ENCODE assay signal across 14 cellular contexts in the genomic region with DNA sequence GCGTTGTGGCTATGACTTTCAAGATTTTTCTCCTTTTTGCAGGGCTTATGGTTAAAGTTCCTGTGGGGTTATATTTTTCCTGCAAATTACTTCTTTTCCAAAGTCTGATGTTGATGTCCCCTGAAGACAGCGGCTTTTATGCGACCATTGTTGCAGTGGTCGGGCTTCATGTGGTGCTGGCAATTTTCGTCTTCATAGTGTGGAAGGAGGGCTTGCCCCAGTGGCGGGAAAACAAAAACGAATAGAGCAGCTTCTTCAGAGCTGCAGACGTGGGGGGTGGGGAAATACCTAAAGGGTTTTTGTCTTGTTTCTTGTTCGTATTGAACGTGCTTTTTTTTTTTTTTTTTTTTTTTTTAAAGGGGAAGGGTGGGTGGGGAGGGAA. TPM values are rescaled to one million over a fixed set of nuclear protein-coding genes. Genes with fewer than 3 reads are reported as not detected.
A peak's percentile ranks its signal among the peaks of the same experiment; 100 is the strongest.
DNase-seq lines count a peak whose midpoint lies in the region; ATAC-seq and TF ChIP-seq lines count a peak whose summit lies in the region.
"Had no signal": no experiment of that assay in that cellular context is flagged by ENCODE, and none has a peak within 500 bp of the region (broad histone marks: within the 10 kb centered on the region; RNA-seq: fewer than 3 reads in every experiment).

No MANE protein-coding gene starts in this region.

- H3K4me1 ChIP-seq in cardiac muscle cell (ENCODE audit: low read depth): peaks cover 5% of the 10 kb centered on the region
- H3K4me1 ChIP-seq in esophagus squamous epithelium: peaks cover 0 to 13% (median 0%) of the 10 kb centered on the region in 3 donors
- H3K4me1 ChIP-seq in upper lobe of left lung: no peaks in the 10 kb centered on the region
- no peaks in the 10 kb centered on the region for H3K4me1 ChIP-seq in HAP-1
- H3K4me1 ChIP-seq: A549 had no signal

- H3K4me3 ChIP-seq in cardiac muscle cell (peak overlapping the region; percentile 30), esophagus squamous epithelium (peak overlapping the region; percentile 15 to 57 (median 35)), upper lobe of left lung (peak overlapping the region in 3 of 4 donors; percentile 24 to 38 (median 27)), HAP-1 (no peak overlapping the region)
- H3K4me3 ChIP-seq: A549, SK-N-MC had no signal

- H3K36me3 Mint-ChIP-seq in naive B cell: peaks cover 5 to 9% of the 10 kb centered on the region in 2 donors

- ATAC-seq in left cardiac atrium: no peak
- no peak for ATAC-seq in naive B cell (ENCODE audit: low read depth in 2 of 2)
- no peak for ATAC-seq in upper lobe of left lung (ENCODE audit: low FRiP score in 2 of 2)
- ATAC-seq: A549 had no signal

- no peak for TF ChIP-seq POLR2A in esophagus squamous epithelium (IDR thresholded peaks at IDR 0.05)
- no peak for TF ChIP-seq POLR2A in upper lobe of left lung (IDR thresholded peaks at IDR 0.05)

- no peak for TF ChIP-seq EP300 in upper lobe of left lung (IDR thresholded peaks at IDR 0.05)

- intact Hi-C loops in left cardiac atrium (cut with DNase I): no loop called here
- intact Hi-C loops in esophagus squamous epithelium (cut with DNase I): no loop called here

- peak overlapping the region in 5 of 8 donors; percentile 6 to 75 (median 51) for H3K4me3 Mint-ChIP-seq in naive B cell
- H3K4me3 Mint-ChIP-seq: activated CD4-positive, alpha-beta memory T cell treated with anti-CD3 and anti-CD28 coated beads for 36 hours; activated naive CD8-positive, alpha-beta T cell treated with anti-CD3 and anti-CD28 coated beads, Interleukin-2, amount 10 ng/mL, durations not matched to agents 7 days and 5 days had no signal

- in situ Hi-C loops in HAP-1 (cut with MboI; ENCODE audit: low sequenced_read_pairs): no loop called here

- TF ChIP-seq CTCF in cardiac muscle cell (IDR thresholded peaks at IDR 0.05; ENCODE audit: low read depth, low read length) (no peak), esophagus squamous epithelium (IDR thresholded peaks at IDR 0.05) (no peak), upper lobe of left lung (IDR thresholded peaks at IDR 0.05) (no peak)

- 53 to 58% methylated on average over 10 of the region's 10 CpGs for WGBS in esophagus squamous epithelium, 2 donors
- 66 to 67% methylated on average over 10 of the region's 10 CpGs for WGBS in upper lobe of left lung, 2 donors

- H3K27me3 ChIP-seq in cardiac muscle cell (no peaks in the 10 kb centered on the region), esophagus squamous epithelium (no peaks in the 10 kb centered on the region), upper lobe of left lung (no peaks in the 10 kb centered on the region), HAP-1 (ENCODE audit: low read depth) (no peaks in the 10 kb centered on the region)

- no peaks in the 10 kb centered on the region for H3K9me3 ChIP-seq in cardiac muscle cell (ENCODE audit: low read depth)
- no peaks in the 10 kb centered on the region for H3K9me3 ChIP-seq in esophagus squamous epithelium
- H3K9me3 ChIP-seq in upper lobe of left lung: no peaks in the 10 kb centered on the region
- no peaks in the 10 kb centered on the region for H3K9me3 ChIP-seq in HAP-1
- H3K9me3 ChIP-seq: A549 had no signal

- H3K36me3 ChIP-seq in cardiac muscle cell: peaks cover 2% of the 10 kb centered on the region
- peaks cover 0 to 53% (median 0%) of the 10 kb centered on the region in 3 donors for H3K36me3 ChIP-seq in esophagus squamous epithelium
- peaks cover 0 to 21% (median 3%) of the 10 kb centered on the region in 4 donors for H3K36me3 ChIP-seq in upper lobe of left lung
- H3K36me3 ChIP-seq in HAP-1 (replicated peaks): no peaks in the 10 kb centered on the region

- H3K27me3 Mint-ChIP-seq in naive B cell: no peaks in the 10 kb centered on the region
- H3K27me3 Mint-ChIP-seq: activated CD4-positive, alpha-beta memory T cell treated with anti-CD3 and anti-CD28 coated beads for 36 hours; activated naive CD8-positive, alpha-beta T cell treated with anti-CD3 and anti-CD28 coated beads, Interleukin-2, amount 10 ng/mL, durations not matched to agents 7 days and 5 days had no signal

- no peak overlapping the region for H3K27ac Mint-ChIP-seq in naive B cell
- H3K27ac Mint-ChIP-seq: activated CD4-positive, alpha-beta memory T cell treated with anti-CD3 and anti-CD28 coated beads for 36 hours; activated naive CD8-positive, alpha-beta T cell treated with anti-CD3 and anti-CD28 coated beads, Interleukin-2, amount 10 ng/mL, durations not matched to agents 7 days and 5 days had no signal

- no peaks in the 10 kb centered on the region for H3K9me3 Mint-ChIP-seq in naive B cell
- H3K9me3 Mint-ChIP-seq: activated CD4-positive, alpha-beta memory T cell treated with anti-CD3 and anti-CD28 coated beads for 36 hours; activated naive CD8-positive, alpha-beta T cell treated with anti-CD3 and anti-CD28 coated beads, Interleukin-2, amount 10 ng/mL, durations not matched to agents 7 days and 5 days had no signal

- H3K27ac ChIP-seq in cardiac muscle cell (no peak overlapping the region), esophagus squamous epithelium (no peak overlapping the region), upper lobe of left lung (no peak overlapping the region)
- H3K27ac ChIP-seq: A549, SK-N-MC had no signal

- peak; percentile 11 to 33 for DNase-seq in cardiac muscle cell (ENCODE audit: low read depth in 1 of 2, low spot score in 1 of 2)
- DNase-seq in left cardiac atrium: no peak
- DNase-seq in esophagus squamous epithelium (lab: John Stamatoyannopoulos, UW): no peak
- DNase-seq in naive B cell: no peak
- DNase-seq in upper lobe of left lung: no peak
- no peak for DNase-seq in HAP-1 (ENCODE audit: low spot score in 2 of 2)
- DNase-seq in kidney glomerular epithelial cell (lab: John Stamatoyannopoulos, UW): no peak
- DNase-seq in HCEC 1CT: no peak
- DNase-seq: activated naive CD8-positive, alpha-beta T cell treated with anti-CD3 and anti-CD28 coated beads, Interleukin-2, amount 10 ng/mL, durations not matched to agents 7 days and 5 days; MM.1S; NCI-H526 treated with DMSO at 0.1 percent for 48 hours had no signal

- peaks cover 6 to 18% (median 16%) of the 10 kb centered on the region in 3 donors for H3K4me1 Mint-ChIP-seq in naive B cell

RNA-seq across cellular contexts. Expression of gene MCMBP, which starts 53.8 kb away (rescaled TPM):
- total RNA-seq in cardiac muscle cell: 29.2 and 41.1 TPM in 2 replicates
- polyA plus RNA-seq in cardiac muscle cell: 39.7 and 46.3 TPM in 2 replicates
- 10 to 100 TPM; 27.7 to 38.0 TPM for total RNA-seq in left cardiac atrium
- 10 to 100 TPM; 24.2 to 54.9 (median 41.8) TPM for total RNA-seq in esophagus squamous epithelium
- 10 to 100 TPM; 40.5 to 77.0 (median 48.5) TPM for polyA plus RNA-seq in naive B cell (ENCODE audit: low read depth in 6 of 6)
- 10 to 100 TPM; 31.2 to 60.8 (median 50.7) TPM for total RNA-seq in upper lobe of left lung

Comparison
In these comparisons a context has a peak if more than half of its experiments do, and no peak if none do; other contexts are left out.
1. DNase-seq: peak in cardiac muscle cell (2 of 2); none in left cardiac atrium (single experiment), esophagus squamous epithelium (single experiment), naive B cell (single experiment), upper lobe of left lung (0 of 2), HAP-1 (0 of 2), kidney glomerular epithelial cell (single experiment) and HCEC 1CT (single experiment).